ENCODE assay signal across 31 cellular contexts in genomic region chr11:130728185-130729160, GRCh38.
DNase-seq lines count a peak whose midpoint lies in the region; TF ChIP-seq lines count a peak whose summit lies in the region.
"Had no signal": no experiment of that assay in that cellular context is flagged by ENCODE, and none has a peak within 500 bp of the region (broad histone marks: within the 10 kb centered on the region; RNA-seq: fewer than 3 reads in every experiment).

No MANE protein-coding gene starts in this region.

- H3K9me3 Mint-ChIP-seq in activated CD4-positive, alpha-beta T cell treated with anti-CD3 and anti-CD28 coated beads, Interleukin-2, amount 10 ng/mL, durations not matched to agents 24 days and 14 days = peaks cover 7% of the 10 kb centered on the region
- peaks cover 5% of the 10 kb centered on the region for H3K9me3 Mint-ChIP-seq in activated CD4-positive, alpha-beta T cell treated with anti-CD3 and anti-CD28 coated beads, Interleukin-2, amount 10 ng/mL, durations not matched to agents 7 days and 5 days
- no peaks in the 10 kb centered on the region for H3K9me3 Mint-ChIP-seq in type B pancreatic cell
- H3K9me3 Mint-ChIP-seq in progenitor cell of endocrine pancreas (ENCODE audit: low read depth) = peaks cover 17% of the 10 kb centered on the region

- peak overlapping the region; percentile 21; the same call in 1 of the 2 replicates for H3K27ac ChIP-seq in RWPE1
- H3K27ac ChIP-seq: esophagus squamous epithelium, GM23248, PC-9, thyroid gland had no signal

- intact Hi-C loops in activated CD4-positive, alpha-beta T cell treated with anti-CD3 and anti-CD28 coated beads, Interleukin-2, amount 10 ng/mL, durations not matched to agents 24 days and 14 days (cut with micrococcal nuclease) = no loop called here

- no peaks in the 10 kb centered on the region for H3K4me1 Mint-ChIP-seq in activated CD4-positive, alpha-beta T cell treated with anti-CD3 and anti-CD28 coated beads, Interleukin-2, amount 10 ng/mL, durations not matched to agents 24 days and 14 days
- no peaks in the 10 kb centered on the region for H3K4me1 Mint-ChIP-seq in activated CD4-positive, alpha-beta T cell treated with anti-CD3 and anti-CD28 coated beads, Interleukin-2, amount 10 ng/mL, durations not matched to agents 7 days and 5 days
- H3K4me1 Mint-ChIP-seq in type B pancreatic cell (ENCODE audit: unreplicated experiment) = peaks cover 29% of the 10 kb centered on the region
- peaks cover 3% of the 10 kb centered on the region for H3K4me1 Mint-ChIP-seq in progenitor cell of endocrine pancreas (ENCODE audit: low read depth)
- H3K4me1 Mint-ChIP-seq: activated naive CD4-positive, alpha-beta T cell treated with anti-CD3 and anti-CD28 coated beads, Interleukin-2, amount 50 U/mL, for 24 hours; activated T-helper 17 cell treated with anti-CD3 and anti-CD28 coated beads, Interleukin-2, amount 50 U/mL, for 72 hours; CD4-positive, CD25-positive, alpha-beta regulatory T cell; stimulated activated naive CD8-positive, alpha-beta T cell treated with anti-CD3 and anti-CD28 coated beads, Interleukin-15, amount 100 ng/mL, for 72 hours; T-cell had no signal

- peak; percentile 42 for DNase-seq in activated CD4-positive, alpha-beta T cell treated with anti-CD3 and anti-CD28 coated beads, Interleukin-2, amount 10 ng/mL, durations not matched to agents 24 days and 14 days
- DNase-seq in activated CD4-positive, alpha-beta T cell treated with anti-CD3 and anti-CD28 coated beads, Interleukin-2, amount 10 ng/mL, durations not matched to agents 7 days and 5 days = no peak
- DNase-seq in RWPE1 (ENCODE audit: low spot score) (no peak), epithelial cell of esophagus (ENCODE audit: low read depth) (peak; percentile 39), type B pancreatic cell (ENCODE audit: extremely low spot score, unreplicated experiment) (no peak), NCI-H2107 (lab: John Stamatoyannopoulos, UW) (no peak), SK-N-DZ (ENCODE audit: low spot score) (no peak), progenitor cell of endocrine pancreas (ENCODE audit: low spot score, unreplicated experiment) (no peak)
- DNase-seq: activated CD4-positive, CD25-positive, alpha-beta regulatory T cell treated with anti-CD3 and anti-CD28 coated beads, Interleukin-2, amount 50 U/mL, for 72 hours; activated CD8-positive, alpha-beta T cell treated with anti-CD3 and anti-CD28 coated beads for 36 hours; aorta; caudate nucleus; CD4-positive, CD25-positive, alpha-beta regulatory T cell; esophagus squamous epithelium; foreskin melanocyte; kidney glomerular epithelial cell; NCI-H2029; NCI-H446; NK-92 treated with Interleukin-12 subunit alpha and Interleukin-12 subunit beta, amount 100 ng/mL, for 24 hours; SIG-M5; stimulated activated CD4-positive, alpha-beta T cell treated with anti-CD3 and anti-CD28 coated beads, Interleukin-1b, Interleukin-23, amount 100 ng/mL, for 48 hours; stimulated activated CD8-positive, alpha-beta memory T cell treated with anti-CD3 and anti-CD28 coated beads, Interleukin-4, amount 100 ng/mL, for 48 hours; stimulated activated naive CD8-positive, alpha-beta T cell treated with anti-CD3 and anti-CD28 coated beads, Interleukin-15, amount 100 ng/mL, for 72 hours; T-cell had no signal

- H3K4me3 ChIP-seq in epithelial cell of esophagus (ENCODE audit: low read length) = no peak overlapping the region
- H3K4me3 ChIP-seq: esophagus squamous epithelium, GM23248, PC-9, smooth muscle cell, thyroid gland had no signal

- CTCF ChIA-PET in activated CD4-positive, alpha-beta T cell treated with anti-CD3 and anti-CD28 coated beads, Interleukin-2, amount 10 ng/mL, durations not matched to agents 7 days and 5 days (lab: Charles Lee) = interaction anchor here (0.7 kb wide), 1 partner anchor 18 kb away, joined by 3 read pairs; no protein-coding TSS in a partner anchor
- CTCF ChIA-PET in RWPE1 (lab: Yijun Ruan, JAX) = interaction anchor here (0.5 to 0.6 kb wide), 4 partner anchors 11 to 202 kb away, joined by 3 to 4 read pairs (median 4); no protein-coding TSS in a partner anchor

- H3K27ac Mint-ChIP-seq in activated CD4-positive, alpha-beta T cell treated with anti-CD3 and anti-CD28 coated beads, Interleukin-2, amount 10 ng/mL, durations not matched to agents 24 days and 14 days = no peak overlapping the region
- H3K27ac Mint-ChIP-seq in activated CD4-positive, alpha-beta T cell treated with anti-CD3 and anti-CD28 coated beads, Interleukin-2, amount 10 ng/mL, durations not matched to agents 7 days and 5 days = no peak overlapping the region
- H3K27ac Mint-ChIP-seq in type B pancreatic cell = no peak overlapping the region
- H3K27ac Mint-ChIP-seq in progenitor cell of endocrine pancreas = no peak overlapping the region
- H3K27ac Mint-ChIP-seq: activated CD8-positive, alpha-beta T cell treated with anti-CD3 and anti-CD28 coated beads for 36 hours; activated naive CD4-positive, alpha-beta T cell treated with anti-CD3 and anti-CD28 coated beads, Interleukin-2, amount 50 U/mL, for 24 hours; activated T-helper 17 cell treated with anti-CD3 and anti-CD28 coated beads, Interleukin-2, amount 50 U/mL, for 72 hours; CD4-positive, CD25-positive, alpha-beta regulatory T cell; dendritic cell treated with granulocyte-macrophage colony-stimulating factor and Interleukin-4, amounts not matched to agents 40 ng/mL and 50 ng/mL, for 4 days; T-cell had no signal

- H3K36me3 Mint-ChIP-seq in activated CD4-positive, alpha-beta T cell treated with anti-CD3 and anti-CD28 coated beads, Interleukin-2, amount 10 ng/mL, durations not matched to agents 24 days and 14 days (ENCODE audit: low read depth) = peaks cover 1% of the 10 kb centered on the region
- no peaks in the 10 kb centered on the region for H3K36me3 Mint-ChIP-seq in activated CD4-positive, alpha-beta T cell treated with anti-CD3 and anti-CD28 coated beads, Interleukin-2, amount 10 ng/mL, durations not matched to agents 7 days and 5 days (ENCODE audit: low read depth)
- H3K36me3 Mint-ChIP-seq in type B pancreatic cell = no peaks in the 10 kb centered on the region
- no peaks in the 10 kb centered on the region for H3K36me3 Mint-ChIP-seq in progenitor cell of endocrine pancreas (ENCODE audit: insufficient read depth)
- H3K36me3 Mint-ChIP-seq: CD4-positive, CD25-positive, alpha-beta regulatory T cell; T-cell had no signal

- POLR2A ChIA-PET in activated CD4-positive, alpha-beta T cell treated with anti-CD3 and anti-CD28 coated beads, Interleukin-2, amount 10 ng/mL, durations not matched to agents 7 days and 5 days (lab: Charles Lee) = no interaction called here
- POLR2A ChIA-PET in RWPE1 (lab: Yijun Ruan, JAX; ENCODE audit: low non-redundant PET) = no interaction called here

- no peak for TF ChIP-seq CTCF in RWPE1 (conservative IDR thresholded peaks at IDR 0.05; ENCODE audit: low read depth)
- TF ChIP-seq CTCF in epithelial cell of esophagus (IDR thresholded peaks at IDR 0.05; ENCODE audit: insufficient read depth, low read depth, low read length, missing control alignments) = no peak
- no peak for TF ChIP-seq CTCF in type B pancreatic cell (conservative IDR thresholded peaks at IDR 0.05)
- TF ChIP-seq CTCF in progenitor cell of endocrine pancreas (IDR thresholded peaks at IDR 0.05; ENCODE audit: unreplicated experiment) = no peak

- no peak overlapping the region for H3K4me3 Mint-ChIP-seq in activated CD4-positive, alpha-beta T cell treated with anti-CD3 and anti-CD28 coated beads, Interleukin-2, amount 10 ng/mL, durations not matched to agents 24 days and 14 days
- H3K4me3 Mint-ChIP-seq in activated CD4-positive, alpha-beta T cell treated with anti-CD3 and anti-CD28 coated beads, Interleukin-2, amount 10 ng/mL, durations not matched to agents 7 days and 5 days = no peak overlapping the region
- H3K4me3 Mint-ChIP-seq in type B pancreatic cell = peak overlapping the region; percentile 3
- no peak overlapping the region for H3K4me3 Mint-ChIP-seq in progenitor cell of endocrine pancreas (ENCODE audit: low read depth)
- H3K4me3 Mint-ChIP-seq: activated CD8-positive, alpha-beta T cell treated with anti-CD3 and anti-CD28 coated beads for 36 hours; activated naive CD4-positive, alpha-beta T cell treated with anti-CD3 and anti-CD28 coated beads, Interleukin-2, amount 50 U/mL, for 24 hours; activated T-helper 17 cell treated with anti-CD3 and anti-CD28 coated beads, Interleukin-2, amount 50 U/mL, for 72 hours; CD4-positive, CD25-positive, alpha-beta regulatory T cell; dendritic cell treated with granulocyte-macrophage colony-stimulating factor and Interleukin-4, amounts not matched to agents 40 ng/mL and 50 ng/mL, for 4 days; stimulated activated naive CD8-positive, alpha-beta T cell treated with anti-CD3 and anti-CD28 coated beads, Interleukin-15, amount 100 ng/mL, for 72 hours; T-cell had no signal

- H3K27me3 Mint-ChIP-seq in activated CD4-positive, alpha-beta T cell treated with anti-CD3 and anti-CD28 coated beads, Interleukin-2, amount 10 ng/mL, durations not matched to agents 24 days and 14 days = no peaks in the 10 kb centered on the region
- H3K27me3 Mint-ChIP-seq in activated CD4-positive, alpha-beta T cell treated with anti-CD3 and anti-CD28 coated beads, Interleukin-2, amount 10 ng/mL, durations not matched to agents 7 days and 5 days = no peaks in the 10 kb centered on the region
- H3K27me3 Mint-ChIP-seq in type B pancreatic cell = no peaks in the 10 kb centered on the region
- H3K27me3 Mint-ChIP-seq in progenitor cell of endocrine pancreas = peaks cover 20% of the 10 kb centered on the region
- H3K27me3 Mint-ChIP-seq: activated CD8-positive, alpha-beta T cell treated with anti-CD3 and anti-CD28 coated beads for 36 hours; CD4-positive, CD25-positive, alpha-beta regulatory T cell; dendritic cell treated with granulocyte-macrophage colony-stimulating factor and Interleukin-4, amounts not matched to agents 40 ng/mL and 50 ng/mL, for 4 days had no signal

Comparison
In these comparisons a context has a peak if more than half of its experiments do, and no peak if none do; other contexts are left out.
1. DNase-seq: peak in activated CD4-positive, alpha-beta T cell treated with anti-CD3 and anti-CD28 coated beads, Interleukin-2, amount 10 ng/mL, durations not matched to agents 24 days and 14 days (single experiment) and epithelial cell of esophagus (single experiment); none in activated CD4-positive, alpha-beta T cell treated with anti-CD3 and anti-CD28 coated beads, Interleukin-2, amount 10 ng/mL, durations not matched to agents 7 days and 5 days (single experiment), RWPE1 (single experiment), type B pancreatic cell (single experiment), NCI-H2107 (single experiment), SK-N-DZ (single experiment) and progenitor cell of endocrine pancreas (single experiment).